ENCODE assay signal across 21 cellular contexts in the genomic region with DNA sequence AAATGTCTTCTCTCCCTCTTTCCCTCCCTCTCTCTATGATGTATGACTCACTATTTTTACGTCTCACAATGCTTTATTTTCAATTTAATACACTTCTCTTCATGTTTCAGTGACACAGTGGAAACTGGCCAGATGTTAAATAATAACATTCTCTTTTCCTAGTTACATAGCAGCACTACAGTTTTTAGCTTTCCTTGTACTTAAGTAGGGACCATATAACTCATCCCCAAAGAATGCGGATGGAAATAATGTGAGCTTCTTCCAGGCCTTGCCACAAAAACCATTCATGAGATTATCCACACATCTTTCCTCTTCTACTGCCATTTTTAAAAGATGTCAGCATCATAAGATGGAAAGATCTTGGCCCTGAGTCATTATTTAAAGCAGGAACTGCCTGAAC.
DNase-seq lines count a peak whose midpoint lies in the region; ATAC-seq, FAIRE-seq and TF ChIP-seq lines count a peak whose summit lies in the region.
"Had no signal": no experiment of that assay in that cellular context is flagged by ENCODE, and none has a peak within 500 bp of the region (broad histone marks: within the 10 kb centered on the region; RNA-seq: fewer than 3 reads in every experiment).

No MANE protein-coding gene starts in this region.

- no peak for FAIRE-seq in HTR-8/SVneo (lab: Jason Lieb, UNC)
- FAIRE-seq in bronchial epithelial cell (lab: Jason Lieb, UNC), result no peak
- FAIRE-seq: HepG2 had no signal

- CTCF ChIA-PET in AG04450 (lab: Charles Lee), result no interaction called here

- no peak for ATAC-seq in HG02623 (IDR thresholded peaks at IDR 0.05; ENCODE audit: unreplicated experiment)
- ATAC-seq in HG02840 (IDR thresholded peaks at IDR 0.05; ENCODE audit: low FRiP score, unreplicated experiment), result no peak
- ATAC-seq: activated CD8-positive, alpha-beta memory T cell treated with anti-CD3 and anti-CD28 coated beads, Interleukin-2, amount 10 ng/mL, durations not matched to agents 7 days and 5 days; HepG2; lower lobe of right lung had no signal

- peak; percentile 90 for DNase-seq in AG04450 (ENCODE audit: low read depth, low spot score)
- DNase-seq in HTR-8/SVneo (ENCODE audit: insufficient read length, low spot score), result peak; percentile 28
- peak; percentile 2 for DNase-seq in bronchial epithelial cell (ENCODE audit: low read depth)
- DNase-seq in kidney epithelial cell (ENCODE audit: low read depth), result peak; percentile 57
- no peak for DNase-seq in HUDEP-2 (lab: John Stamatoyannopoulos, UW; ENCODE audit: unreplicated experiment in 76 of 76)
- DNase-seq in nucleus accumbens (lab: John Stamatoyannopoulos, UW), result no peak
- DNase-seq: activated CD8-positive, alpha-beta memory T cell treated with anti-CD3 and anti-CD28 coated beads, Interleukin-2, amount 10 ng/mL, durations not matched to agents 7 days and 5 days; AML-193; DND-41; effector CD4-positive, alpha-beta T cell; hypothalamus; lower lobe of right lung; NCI-H1436; occipital lobe; SIG-M5; stimulated activated CD8-positive, alpha-beta memory T cell treated with anti-CD3 and anti-CD28 coated beads, Interleukin-4, amount 100 ng/mL, for 48 hours; trophoblast cell; WERI-Rb-1 had no signal

- TF ChIP-seq CTCF in AG04450 (IDR thresholded peaks at IDR 0.05; ENCODE audit: low read depth, low read length) (no peak), bronchial epithelial cell (IDR thresholded peaks at IDR 0.05; ENCODE audit: insufficient read depth, low read length, severe bottlenecking) (no peak), kidney epithelial cell (IDR thresholded peaks at IDR 0.05; ENCODE audit: insufficient read depth, low read length, poor library complexity, severe bottlenecking) (no peak)

- no peaks in the 10 kb centered on the region for H3K9me3 ChIP-seq in AG04450 (ENCODE audit: control insufficient read depth, insufficient read depth, low read length)
- H3K9me3 ChIP-seq: lower lobe of right lung had no signal

- POLR2A ChIA-PET in AG04450 (lab: Yijun Ruan, JAX), result interaction anchor here (0.6 kb wide), 1 partner anchor 12 kb away, joined by 3 read pairs; no protein-coding TSS in a partner anchor

- H3K4me3 ChIP-seq in AG04450 (ENCODE audit: low read depth, low read length) (no peak overlapping the region), bronchial epithelial cell (ENCODE audit: low read depth, low read length) (no peak overlapping the region), kidney epithelial cell (ENCODE audit: low read depth, low read length) (no peak overlapping the region)
- H3K4me3 ChIP-seq: lower lobe of right lung had no signal

- H3K27ac ChIP-seq in AG04450 (ENCODE audit: low read depth, low read length), result peak overlapping the region; percentile 48
- H3K27ac ChIP-seq: lower lobe of right lung, WERI-Rb-1 had no signal

- H3K27me3 ChIP-seq in AG04450 (ENCODE audit: control insufficient read depth, insufficient read depth, low read length), result no peaks in the 10 kb centered on the region
- H3K27me3 ChIP-seq in bronchial epithelial cell (ENCODE audit: control insufficient read depth, insufficient read depth, low read length), result no peaks in the 10 kb centered on the region
- H3K27me3 ChIP-seq in kidney epithelial cell (ENCODE audit: control insufficient read depth, insufficient read depth, low read length), result no peaks in the 10 kb centered on the region

- H3K36me3 ChIP-seq in bronchial epithelial cell (ENCODE audit: control insufficient read depth, insufficient read depth, low read length) (no peaks in the 10 kb centered on the region), kidney epithelial cell (ENCODE audit: control insufficient read depth, insufficient read depth, low read length) (no peaks in the 10 kb centered on the region)
- H3K36me3 ChIP-seq: lower lobe of right lung, WERI-Rb-1 had no signal

Comparison
In these comparisons a context has a peak if more than half of its experiments do, and no peak if none do; other contexts are left out.
1. DNase-seq: peak in AG04450 (single experiment), HTR-8/SVneo (single experiment), bronchial epithelial cell (single experiment) and kidney epithelial cell (single experiment); none in HUDEP-2 (0 of 76) and nucleus accumbens (0 of 56).